Comparison of ENCODE assay signal across 8 cellular contexts in genomic region chr5:131417240-131417869, GRCh38.
A peak's percentile ranks its signal among the peaks of the same experiment; 100 is the strongest.
DNase-seq lines count a peak whose midpoint lies in the region; ATAC-seq and TF ChIP-seq lines count a peak whose summit lies in the region.

No MANE protein-coding gene starts in this region.

- ATAC-seq in GM21825 (IDR thresholded peaks at IDR 0.05; ENCODE audit: unreplicated experiment) (peak; percentile 39), upper lobe of right lung (peak; percentile 87)

- peak; percentile 68 for DNase-seq in Daoy (ENCODE audit: low read depth)
- DNase-seq in MG63: peak; percentile 56
- DNase-seq in SK-N-SH: peak; percentile 59
- DNase-seq in activated naive CD4-positive, alpha-beta T cell treated with anti-CD3 and anti-CD28 coated beads, Interleukin-2, amount 10 ng/mL, durations not matched to agents 7 days and 5 days: peak; percentile 88
- peak; percentile 34 for DNase-seq in glomerular endothelial cell (ENCODE audit: extremely low read depth, low read depth, low spot score)
- peak; percentile 54 to 94 (median 84) for DNase-seq in posterior cingulate gyrus
- DNase-seq in upper lobe of right lung: peak; percentile 84

- H3K4me2 ChIP-seq in SK-N-SH: no peak overlapping the region

- intact Hi-C loops in posterior cingulate gyrus (cut with DNase I) (loop anchor here (1.0 to 2.0 kb wide), 2 partner anchors 153 to 246 kb away; partner anchors contain the start of gene CDC42SE2), upper lobe of right lung (cut with DNase I) (no loop called here)

- H3K79me2 ChIP-seq in SK-N-SH (ENCODE audit: insufficient read depth): no peaks in the 10 kb centered on the region

- H3K9me3 ChIP-seq in MG63 (no peaks in the 10 kb centered on the region), SK-N-SH (no peaks in the 10 kb centered on the region), upper lobe of right lung (no peaks in the 10 kb centered on the region)

- peaks cover 0 to 2% of the 10 kb centered on the region in 2 experiments; a peak in 1 of 4 replicates for H3K4me1 ChIP-seq in SK-N-SH (ENCODE audit: control insufficient read depth in 1 of 2, insufficient read depth in 2 of 2, low read depth in 1 of 2, low read length in 1 of 2)
- H3K4me1 ChIP-seq in upper lobe of right lung: no peaks in the 10 kb centered on the region

- peaks cover 27% of the 10 kb centered on the region for H3K36me3 ChIP-seq in MG63
- H3K36me3 ChIP-seq in SK-N-SH (replicated peaks in 1 of 2; ENCODE audit: control insufficient read depth in 1 of 2, insufficient read depth in 2 of 2, low read length in 1 of 2): peaks cover 2 to 3% of the 10 kb centered on the region in 2 experiments
- H3K36me3 ChIP-seq in upper lobe of right lung: no peaks in the 10 kb centered on the region

- H2AFZ ChIP-seq in SK-N-SH (ENCODE audit: low read depth): no peak overlapping the region

- POLR2A ChIA-PET in SK-N-SH (lab: Yijun Ruan, JAX): no interaction called here

- TF ChIP-seq EP300 in SK-N-SH (IDR thresholded peaks at IDR 0.05; ENCODE audit: borderline replicate concordance in 1 of 2, low read depth in 1 of 2, low read length in 1 of 2): no peak

- no peaks in the 10 kb centered on the region for H3K9me3 Mint-ChIP-seq in activated naive CD4-positive, alpha-beta T cell treated with anti-CD3 and anti-CD28 coated beads, Interleukin-2, amount 10 ng/mL, durations not matched to agents 7 days and 5 days

- H3K4me3 Mint-ChIP-seq in activated naive CD4-positive, alpha-beta T cell treated with anti-CD3 and anti-CD28 coated beads, Interleukin-2, amount 10 ng/mL, durations not matched to agents 7 days and 5 days: no peak overlapping the region

- no peaks in the 10 kb centered on the region for H3K9me2 ChIP-seq in SK-N-SH

- peak; percentile 89 for TF ChIP-seq CTCF in SK-N-SH (IDR thresholded peaks at IDR 0.05)
- TF ChIP-seq CTCF in upper lobe of right lung (IDR thresholded peaks at IDR 0.05): peak; percentile 87

- H3F3A ChIP-seq in SK-N-SH (replicated peaks; ENCODE audit: insufficient read depth): peaks cover 4% of the 10 kb centered on the region

- peak overlapping the region; percentile 35 for H3K27ac Mint-ChIP-seq in activated naive CD4-positive, alpha-beta T cell treated with anti-CD3 and anti-CD28 coated beads, Interleukin-2, amount 10 ng/mL, durations not matched to agents 7 days and 5 days

- H3K27ac ChIP-seq in SK-N-SH (ENCODE audit: low read depth in 2 of 2, low read length in 1 of 2) (no peak overlapping the region), upper lobe of right lung (no peak overlapping the region)

- H3K27me3 Mint-ChIP-seq in activated naive CD4-positive, alpha-beta T cell treated with anti-CD3 and anti-CD28 coated beads, Interleukin-2, amount 10 ng/mL, durations not matched to agents 7 days and 5 days: no peaks in the 10 kb centered on the region

- CTCF ChIA-PET in SK-N-SH (lab: Yijun Ruan, JAX): no interaction called here
- CTCF ChIA-PET in activated naive CD4-positive, alpha-beta T cell treated with anti-CD3 and anti-CD28 coated beads, Interleukin-2, amount 10 ng/mL, durations not matched to agents 7 days and 5 days (lab: Charles Lee): interaction anchor here (1.0 to 1.1 kb wide), 2 partner anchors 7 to 158 kb away, joined by 3 to 5 read pairs; no protein-coding TSS in a partner anchor

- 11% methylated on average over 7 of the region's 7 CpGs for WGBS in SK-N-SH (ENCODE audit: low lambda C conversion rate)

- H3K4me1 Mint-ChIP-seq in activated naive CD4-positive, alpha-beta T cell treated with anti-CD3 and anti-CD28 coated beads, Interleukin-2, amount 10 ng/mL, durations not matched to agents 7 days and 5 days: peaks cover 29% of the 10 kb centered on the region

- H3K9ac ChIP-seq in SK-N-SH: no peak overlapping the region

- no peak overlapping the region for H3K4me3 ChIP-seq in MG63
- H3K4me3 ChIP-seq in SK-N-SH (ENCODE audit: low read depth in 2 of 2, low read length in 1 of 2): no peak overlapping the region
- H3K4me3 ChIP-seq in upper lobe of right lung: no peak overlapping the region

- H3K36me3 Mint-ChIP-seq in activated naive CD4-positive, alpha-beta T cell treated with anti-CD3 and anti-CD28 coated beads, Interleukin-2, amount 10 ng/mL, durations not matched to agents 7 days and 5 days: peaks cover 34% of the 10 kb centered on the region

- TF ChIP-seq RAD21 in SK-N-SH (IDR thresholded peaks at IDR 0.05; ENCODE audit: low read length): peak; percentile 90

- H4K20me1 ChIP-seq in SK-N-SH (ENCODE audit: insufficient read depth): no peaks in the 10 kb centered on the region

- H3K27me3 ChIP-seq in MG63 (no peaks in the 10 kb centered on the region), SK-N-SH (ENCODE audit: insufficient read depth) (no peaks in the 10 kb centered on the region), upper lobe of right lung (no peaks in the 10 kb centered on the region)

TF ChIP-seq in SK-N-SH, 30 proteins besides CTCF, POLR2A, EP300 and RAD21 (continues in another document):
- TF ChIP-seq RCOR1 (IDR thresholded peaks at IDR 0.05; ENCODE audit: low read length) (no peak), USF2 (IDR thresholded peaks at IDR 0.05; ENCODE audit: borderline replicate concordance, low read depth, low read length) (no peak), MEF2A (IDR thresholded peaks at IDR 0.05; ENCODE audit: borderline replicate concordance, low read depth) (no peak), NFIC (IDR thresholded peaks at IDR 0.05; ENCODE audit: borderline replicate concordance) (no peak), CHD2 (IDR thresholded peaks at IDR 0.05; ENCODE audit: low read length, partially characterized antibody) (no peak), ZBTB33 (IDR thresholded peaks at IDR 0.05; ENCODE audit: borderline replicate concordance, low read depth) (no peak), SMC3 (IDR thresholded peaks at IDR 0.05; ENCODE audit: low read depth, low read length) (peak; percentile 83), GABPA (IDR thresholded peaks at IDR 0.05; ENCODE audit: low read depth) (no peak), YY1 (IDR thresholded peaks at IDR 0.05; ENCODE audit: low read depth) (no peak), RFX5 (IDR thresholded peaks at IDR 0.05; ENCODE audit: low read length) (0 out of 2 replicates have a peak, but pooled peaks have one; percentile 13), GATA2 (CRISPR knock-in tag; IDR thresholded peaks at IDR 0.05) (no peak), USF1 (IDR thresholded peaks at IDR 0.05; ENCODE audit: borderline replicate concordance, low read depth) (no peak)
- TF ChIP-seq, protein P1, sequence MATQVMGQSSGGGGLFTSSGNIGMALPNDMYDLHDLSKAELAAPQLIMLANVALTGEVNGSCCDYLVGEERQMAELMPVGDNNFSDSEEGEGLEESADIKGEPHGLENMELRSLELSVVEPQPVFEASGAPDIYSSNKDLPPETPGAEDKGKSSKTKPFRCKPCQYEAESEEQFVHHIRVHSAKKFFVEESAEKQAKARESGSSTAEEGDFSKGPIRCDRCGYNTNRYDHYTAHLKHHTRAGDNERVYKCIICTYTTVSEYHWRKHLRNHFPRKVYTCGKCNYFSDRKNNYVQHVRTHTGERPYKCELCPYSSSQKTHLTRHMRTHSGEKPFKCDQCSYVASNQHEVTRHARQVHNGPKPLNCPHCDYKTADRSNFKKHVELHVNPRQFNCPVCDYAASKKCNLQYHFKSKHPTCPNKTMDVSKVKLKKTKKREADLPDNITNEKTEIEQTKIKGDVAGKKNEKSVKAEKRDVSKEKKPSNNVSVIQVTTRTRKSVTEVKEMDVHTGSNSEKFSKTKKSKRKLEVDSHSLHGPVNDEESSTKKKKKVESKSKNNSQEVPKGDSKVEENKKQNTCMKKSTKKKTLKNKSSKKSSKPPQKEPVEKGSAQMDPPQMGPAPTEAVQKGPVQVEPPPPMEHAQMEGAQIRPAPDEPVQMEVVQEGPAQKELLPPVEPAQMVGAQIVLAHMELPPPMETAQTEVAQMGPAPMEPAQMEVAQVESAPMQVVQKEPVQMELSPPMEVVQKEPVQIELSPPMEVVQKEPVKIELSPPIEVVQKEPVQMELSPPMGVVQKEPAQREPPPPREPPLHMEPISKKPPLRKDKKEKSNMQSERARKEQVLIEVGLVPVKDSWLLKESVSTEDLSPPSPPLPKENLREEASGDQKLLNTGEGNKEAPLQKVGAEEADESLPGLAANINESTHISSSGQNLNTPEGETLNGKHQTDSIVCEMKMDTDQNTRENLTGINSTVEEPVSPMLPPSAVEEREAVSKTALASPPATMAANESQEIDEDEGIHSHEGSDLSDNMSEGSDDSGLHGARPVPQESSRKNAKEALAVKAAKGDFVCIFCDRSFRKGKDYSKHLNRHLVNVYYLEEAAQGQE (IDR thresholded peaks at IDR 0.05; ENCODE audit: low read depth, low read length): no peak

Comparison
In these comparisons a context has a peak if more than half of its experiments do, and no peak if none do; other contexts are left out.
1. DNase-seq: peak in every context shown above with its lines; median percentile 88 in activated naive CD4-positive, alpha-beta T cell treated with anti-CD3 and anti-CD28 coated beads, Interleukin-2, amount 10 ng/mL, durations not matched to agents 7 days and 5 days; 84 in posterior cingulate gyrus; 84 in upper lobe of right lung; 68 in Daoy; 59 in SK-N-SH; 56 in MG63; 34 in glomerular endothelial cell.